ENCODE assay signal across 14 cellular contexts in genomic region chr20:44734938-44735337, GRCh38. TPM values are rescaled to one million over a fixed set of nuclear protein-coding genes. Genes with fewer than 3 reads are reported as not detected.
DNase-seq lines count a peak whose midpoint lies in the region; ATAC-seq and TF ChIP-seq lines count a peak whose summit lies in the region.
"Had no signal": no experiment of that assay in that cellular context is flagged by ENCODE, and none has a peak within 500 bp of the region (broad histone marks: within the 10 kb centered on the region; RNA-seq: fewer than 3 reads in every experiment).

No MANE protein-coding gene starts in this region.

- peaks cover 11% of the 10 kb centered on the region for H3K27me3 Mint-ChIP-seq in activated naive CD4-positive, alpha-beta T cell treated with anti-CD3 and anti-CD28 coated beads, Interleukin-2, amount 10 ng/mL, durations not matched to agents 7 days and 5 days
- H3K27me3 Mint-ChIP-seq: T-helper 17 cell had no signal

- H3K27ac Mint-ChIP-seq in activated naive CD4-positive, alpha-beta T cell treated with anti-CD3 and anti-CD28 coated beads, Interleukin-2, amount 10 ng/mL, durations not matched to agents 7 days and 5 days = no peak overlapping the region
- H3K27ac Mint-ChIP-seq: T-helper 17 cell had no signal

- TF ChIP-seq CTCF in WERI-Rb-1 (IDR thresholded peaks at IDR 0.05; ENCODE audit: low read depth, low read length) = peak; percentile 34
- no peak for TF ChIP-seq CTCF in foreskin fibroblast (IDR thresholded peaks at IDR 0.05; ENCODE audit: low read depth, low read length)
- no peak for TF ChIP-seq CTCF in upper lobe of right lung (IDR thresholded peaks at IDR 0.05)

- H3K9me3 Mint-ChIP-seq in activated naive CD4-positive, alpha-beta T cell treated with anti-CD3 and anti-CD28 coated beads, Interleukin-2, amount 10 ng/mL, durations not matched to agents 7 days and 5 days = peaks cover 18% of the 10 kb centered on the region

- peaks cover 11% of the 10 kb centered on the region for H3K36me3 Mint-ChIP-seq in activated naive CD4-positive, alpha-beta T cell treated with anti-CD3 and anti-CD28 coated beads, Interleukin-2, amount 10 ng/mL, durations not matched to agents 7 days and 5 days

- H3K36me3 ChIP-seq in WERI-Rb-1 (no peaks in the 10 kb centered on the region; the same call in 1 of the 2 replicates), upper lobe of right lung (no peaks in the 10 kb centered on the region)

- H3K27me3 ChIP-seq in WERI-Rb-1 (ENCODE audit: insufficient read depth, low read depth, severe bottlenecking) (no peaks in the 10 kb centered on the region), upper lobe of right lung (no peaks in the 10 kb centered on the region)

- no peaks in the 10 kb centered on the region for H3K4me1 ChIP-seq in upper lobe of right lung

- CTCF ChIA-PET in activated naive CD4-positive, alpha-beta T cell treated with anti-CD3 and anti-CD28 coated beads, Interleukin-2, amount 10 ng/mL, durations not matched to agents 7 days and 5 days (lab: Charles Lee) = interaction anchor here (7.5 kb wide), 1 partner anchor 50 kb away, joined by 98 read pairs; no protein-coding TSS in a partner anchor

- DNase-seq in NCI-H82 (lab: John Stamatoyannopoulos, UW) (peak; percentile 49), NCI-H82 treated with DMSO at 0.1 percent for 48 hours (lab: John Stamatoyannopoulos, UW; ENCODE audit: unreplicated experiment) (no peak), WERI-Rb-1 (peak; percentile 34), foreskin fibroblast (peak; percentile 77 to 88), upper lobe of right lung (no peak), head of caudate nucleus (no peak)
- DNase-seq in activated naive CD4-positive, alpha-beta T cell treated with anti-CD3 and anti-CD28 coated beads, Interleukin-2, amount 10 ng/mL, durations not matched to agents 7 days and 5 days = no peak
- DNase-seq: activated T-cell treated with anti-CD3 and anti-CD28 coated beads, Interleukin-2, amount 50 U/mL, for 4 hours; AML-193; effector memory CD4-positive, alpha-beta T cell; mucosa of descending colon; NCI-H510A; T-helper 17 cell had no signal

- ATAC-seq in upper lobe of right lung (peak; percentile 46), HG02759 (IDR thresholded peaks at IDR 0.05; ENCODE audit: unreplicated experiment) (no peak)
- ATAC-seq: activated T-cell treated with anti-CD3 and anti-CD28 coated beads, Interleukin-2, amount 50 U/mL, for 4 hours; mucosa of descending colon; T-helper 17 cell had no signal

- peaks cover 38% of the 10 kb centered on the region for H3K4me1 Mint-ChIP-seq in activated naive CD4-positive, alpha-beta T cell treated with anti-CD3 and anti-CD28 coated beads, Interleukin-2, amount 10 ng/mL, durations not matched to agents 7 days and 5 days

- H3K4me3 Mint-ChIP-seq in activated naive CD4-positive, alpha-beta T cell treated with anti-CD3 and anti-CD28 coated beads, Interleukin-2, amount 10 ng/mL, durations not matched to agents 7 days and 5 days = no peak overlapping the region
- H3K4me3 Mint-ChIP-seq: activated T-cell treated with anti-CD3 and anti-CD28 coated beads, Interleukin-2, amount 50 U/mL, for 4 hours; T-helper 17 cell had no signal

- H3K4me3 ChIP-seq in WERI-Rb-1 (ENCODE audit: low read depth, low read length) (no peak overlapping the region), foreskin fibroblast (ENCODE audit: low read depth in 1 of 2, low read length in 2 of 2) (no peak overlapping the region), upper lobe of right lung (no peak overlapping the region)
- H3K4me3 ChIP-seq: mucosa of descending colon had no signal

- H3K9me3 ChIP-seq in WERI-Rb-1 (ENCODE audit: severe bottlenecking) (no peaks in the 10 kb centered on the region), upper lobe of right lung (no peaks in the 10 kb centered on the region)
- H3K9me3 ChIP-seq: mucosa of descending colon had no signal

- H3K27ac ChIP-seq in WERI-Rb-1 (no peak overlapping the region), upper lobe of right lung (no peak overlapping the region)

- intact Hi-C loops in upper lobe of right lung (cut with DNase I) = loop anchor here (5.0 kb wide), 1 partner anchor 48 kb away; no protein-coding TSS in a partner anchor
- intact Hi-C loops in head of caudate nucleus (cut with DNase I) = loop anchor here (10.0 kb wide), 1 partner anchor 120 kb away; no protein-coding TSS in a partner anchor

RNA-seq across cellular contexts. Expression of gene KCNK15, which starts 10.7 kb away (rescaled TPM):
- 1.1 TPM for total RNA-seq in upper lobe of right lung
- total RNA-seq: T-helper 17 cell had no signal

RNA-seq across cellular contexts. Expression of gene CCN5, which starts 19.8 kb away (rescaled TPM):
- total RNA-seq in upper lobe of right lung = 112 TPM
- total RNA-seq: T-helper 17 cell had no signal

Comparison
In these comparisons a context has a peak if more than half of its experiments do, and no peak if none do; other contexts are left out.
1. DNase-seq: peak in NCI-H82 (single experiment), WERI-Rb-1 (single experiment) and foreskin fibroblast (2 of 2); none in NCI-H82 treated with DMSO at 0.1 percent for 48 hours (single experiment), upper lobe of right lung (single experiment), head of caudate nucleus (0 of 42) and activated naive CD4-positive, alpha-beta T cell treated with anti-CD3 and anti-CD28 coated beads, Interleukin-2, amount 10 ng/mL, durations not matched to agents 7 days and 5 days (single experiment).